In genomic region chr12:40105265-40105514, GRCh38 we compare ENCODE assay signal across 8 cellular contexts. TPM values are rescaled to one million over a fixed set of nuclear protein-coding genes. Genes with fewer than 3 reads are reported as not detected.
DNase-seq lines count a peak whose midpoint lies in the region; ATAC-seq and TF ChIP-seq lines count a peak whose summit lies in the region.

No MANE protein-coding gene starts in this region.

- peak overlapping the region in 4 of 5 donors; percentile 84 to 95 (median 92) for H3K27ac ChIP-seq in adrenal gland

- no peak for TF ChIP-seq CTCF in adrenal gland (IDR thresholded peaks at IDR 0.05)

- DNase-seq in T-helper 2 cell treated with Interferon-gamma antibody and Interleukin-4, amounts not matched to agents 5 μg/mL and 100 μg/mL, for 36 hours (ENCODE audit: low spot score) = no peak
- no peak for DNase-seq in T-helper 2 cell
- DNase-seq in adrenal gland = peak in 6 of 7 donors; percentile 56 to 69 (median 60)
- no peak for DNase-seq in immature natural killer cell
- no peak for DNase-seq in stimulated activated naive B cell treated with anti-CD40 and anti-IgM and Interleukin-4, amounts not matched to agents 10 μg/mL and 1 μg/mL and 100 μg/mL, for 72 hours
- DNase-seq in SIG-M5 treated with dmso at 0.1 percent for 504 hours (lab: John Stamatoyannopoulos, UW; ENCODE audit: unreplicated experiment) = no peak
- DNase-seq in NCI-H1930 (lab: John Stamatoyannopoulos, UW) = no peak

- peak overlapping the region in 3 of 4 donors; percentile 67 to 98 (median 87) for H3K4me3 ChIP-seq in adrenal gland

- H3K27ac Mint-ChIP-seq in T-helper 2 cell treated with Interferon-gamma antibody and Interleukin-4, amounts not matched to agents 5 μg/mL and 100 μg/mL, for 36 hours = no peak overlapping the region
- no peak overlapping the region for H3K27ac Mint-ChIP-seq in immature natural killer cell
- H3K27ac Mint-ChIP-seq in stimulated activated naive B cell treated with anti-CD40 and anti-IgM and Interleukin-4, amounts not matched to agents 10 μg/mL and 1 μg/mL and 100 μg/mL, for 72 hours = no peak overlapping the region

- no peaks in the 10 kb centered on the region for H3K36me3 ChIP-seq in adrenal gland (replicated peaks in 1 of 2)

- peaks cover 19 to 45% of the 10 kb centered on the region in 2 donors for H3K4me1 ChIP-seq in adrenal gland (replicated peaks in 1 of 2)

- intact Hi-C loops in adrenal gland (cut with DNase I) = loop anchor here (5.0 to 10.0 kb wide), 3 partner anchors 50 to 338 kb away; no protein-coding TSS in a partner anchor

- H3K4me1 Mint-ChIP-seq in T-helper 2 cell treated with Interferon-gamma antibody and Interleukin-4, amounts not matched to agents 5 μg/mL and 100 μg/mL, for 36 hours (ENCODE audit: low read depth) = peaks cover 23% of the 10 kb centered on the region
- H3K4me1 Mint-ChIP-seq in immature natural killer cell = peaks cover 30 to 46% of the 10 kb centered on the region in 2 donors
- peaks cover 21 to 29% of the 10 kb centered on the region in 2 donors for H3K4me1 Mint-ChIP-seq in stimulated activated naive B cell treated with anti-CD40 and anti-IgM and Interleukin-4, amounts not matched to agents 10 μg/mL and 1 μg/mL and 100 μg/mL, for 72 hours

- no peaks in the 10 kb centered on the region for H3K27me3 ChIP-seq in adrenal gland

- no peak for TF ChIP-seq POLR2A in adrenal gland (IDR thresholded peaks at IDR 0.05)

- H3K9me3 ChIP-seq in adrenal gland (replicated peaks in 1 of 3) = no peaks in the 10 kb centered on the region

- peak overlapping the region; percentile 81 for H3K4me3 Mint-ChIP-seq in T-helper 2 cell treated with Interferon-gamma antibody and Interleukin-4, amounts not matched to agents 5 μg/mL and 100 μg/mL, for 36 hours
- H3K4me3 Mint-ChIP-seq in immature natural killer cell = peak overlapping the region; percentile 77 to 86 (median 85)
- H3K4me3 Mint-ChIP-seq in stimulated activated naive B cell treated with anti-CD40 and anti-IgM and Interleukin-4, amounts not matched to agents 10 μg/mL and 1 μg/mL and 100 μg/mL, for 72 hours = peak overlapping the region; percentile 78 to 83

- H3K27me3 Mint-ChIP-seq in T-helper 2 cell treated with Interferon-gamma antibody and Interleukin-4, amounts not matched to agents 5 μg/mL and 100 μg/mL, for 36 hours (ENCODE audit: low read depth) = peaks cover 34% of the 10 kb centered on the region
- peaks cover 3 to 13% (median 9%) of the 10 kb centered on the region in 3 donors for H3K27me3 Mint-ChIP-seq in immature natural killer cell (ENCODE audit: low read depth in 3 of 3)
- peaks cover 6 to 10% of the 10 kb centered on the region in 2 donors for H3K27me3 Mint-ChIP-seq in stimulated activated naive B cell treated with anti-CD40 and anti-IgM and Interleukin-4, amounts not matched to agents 10 μg/mL and 1 μg/mL and 100 μg/mL, for 72 hours

- no peaks in the 10 kb centered on the region for H3K9me3 Mint-ChIP-seq in T-helper 2 cell treated with Interferon-gamma antibody and Interleukin-4, amounts not matched to agents 5 μg/mL and 100 μg/mL, for 36 hours
- no peaks in the 10 kb centered on the region for H3K9me3 Mint-ChIP-seq in immature natural killer cell
- H3K9me3 Mint-ChIP-seq in stimulated activated naive B cell treated with anti-CD40 and anti-IgM and Interleukin-4, amounts not matched to agents 10 μg/mL and 1 μg/mL and 100 μg/mL, for 72 hours = no peaks in the 10 kb centered on the region

- 0 to 1% (median 0%) methylated on average over 18 to 26 of the region's 26 CpGs; no CpG with 5 or more reads in 1 of the 4 donors for WGBS in adrenal gland, 4 donors

- no peaks in the 10 kb centered on the region for H3K36me3 Mint-ChIP-seq in T-helper 2 cell treated with Interferon-gamma antibody and Interleukin-4, amounts not matched to agents 5 μg/mL and 100 μg/mL, for 36 hours (ENCODE audit: low read depth)
- no peaks in the 10 kb centered on the region for H3K36me3 Mint-ChIP-seq in immature natural killer cell
- no peaks in the 10 kb centered on the region for H3K36me3 Mint-ChIP-seq in stimulated activated naive B cell treated with anti-CD40 and anti-IgM and Interleukin-4, amounts not matched to agents 10 μg/mL and 1 μg/mL and 100 μg/mL, for 72 hours

- peak; percentile 44 for ATAC-seq in HG03439 (IDR thresholded peaks at IDR 0.05; ENCODE audit: unreplicated experiment)
- ATAC-seq in stimulated activated naive B cell treated with anti-CD40 and anti-IgM and Interleukin-4, amounts not matched to agents 10 μg/mL and 1 μg/mL and 100 μg/mL, for 72 hours (replicated peaks) = peak in 1 of 2 donors; percentile 20

RNA-seq across cellular contexts. Expression of gene SLC2A13, which starts 0.7 kb away (rescaled TPM):
- 10 to 100 TPM; 13.6 to 41.3 (median 28.6) TPM for total RNA-seq in adrenal gland
- polyA plus RNA-seq in adrenal gland (10 to 100 TPM in 1 of 3 donors, 1 to 10 TPM in 2; 3.5 to 11.3 (median 3.9) TPM), immature natural killer cell (1 to 10 TPM in 2 of 3 donors, not detected in 1; 1.8 to 5.9 TPM)

Comparison
In these comparisons a context has a peak if more than half of its experiments do, and no peak if none do; other contexts are left out.
1. DNase-seq: peak in adrenal gland (6 of 7); none in T-helper 2 cell treated with Interferon-gamma antibody and Interleukin-4, amounts not matched to agents 5 μg/mL and 100 μg/mL, for 36 hours (single experiment), T-helper 2 cell (0 of 5), immature natural killer cell (0 of 3), stimulated activated naive B cell treated with anti-CD40 and anti-IgM and Interleukin-4, amounts not matched to agents 10 μg/mL and 1 μg/mL and 100 μg/mL, for 72 hours (single experiment), SIG-M5 treated with dmso at 0.1 percent for 504 hours (single experiment) and NCI-H1930 (0 of 2).
2. Peak in every context shown above with its lines, with median percentiles within 50 percentile points of each other: H3K4me3 Mint-ChIP-seq.